Comparison of ENCODE assay signal across 1 cellular context in the genomic region with DNA sequence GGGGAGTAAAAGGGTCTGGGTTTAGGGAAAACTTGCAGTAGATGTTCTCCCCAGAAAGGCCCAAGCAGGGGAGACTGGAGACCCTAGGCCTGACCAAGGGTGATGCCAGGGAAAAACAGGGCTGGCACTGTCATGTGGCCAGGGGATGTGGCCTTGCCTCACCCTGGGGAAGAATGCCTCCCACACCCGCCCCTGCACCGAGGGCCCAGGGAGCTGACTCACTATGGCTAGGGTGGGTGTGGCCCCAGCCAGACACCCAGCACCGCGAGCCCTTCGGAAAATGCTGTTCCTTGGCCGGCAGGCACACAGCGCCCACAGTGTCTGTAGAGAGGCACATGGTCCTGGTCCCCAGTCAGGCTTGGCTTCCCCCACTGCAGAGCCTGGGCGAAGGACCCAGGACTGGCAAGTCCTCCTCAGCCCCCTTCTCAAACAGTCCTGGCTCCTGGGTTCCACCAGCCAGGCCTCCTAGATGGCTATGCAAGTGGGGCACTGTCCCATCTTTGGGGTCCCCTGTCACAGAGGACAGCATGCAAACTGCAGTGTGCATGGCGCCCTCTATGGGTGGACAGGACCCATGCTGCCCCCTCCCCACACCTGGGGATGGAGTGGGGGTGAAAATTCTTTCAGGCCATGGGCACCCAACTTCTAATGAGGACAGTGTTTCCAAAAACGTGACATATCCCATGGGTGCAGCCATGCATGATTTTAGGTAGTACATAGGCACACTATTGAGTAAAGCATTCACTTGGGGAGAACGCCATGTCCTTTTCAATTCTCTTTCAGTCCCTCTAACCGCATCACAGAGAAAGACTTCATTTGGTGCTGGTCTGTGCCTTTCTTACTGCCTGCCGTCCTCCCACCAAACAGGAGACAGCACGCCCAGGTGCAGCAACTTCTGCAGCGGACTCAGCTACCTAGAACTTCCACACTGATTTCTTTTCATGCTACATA.
TF ChIP-seq lines count a peak whose summit lies in the region.

No MANE protein-coding gene starts in this region.

TF ChIP-seq in K562, 482 proteins besides CTCF, POLR2A, EP300 and RAD21 (continued from another document and continues in another):
- TF ChIP-seq, protein P1, sequence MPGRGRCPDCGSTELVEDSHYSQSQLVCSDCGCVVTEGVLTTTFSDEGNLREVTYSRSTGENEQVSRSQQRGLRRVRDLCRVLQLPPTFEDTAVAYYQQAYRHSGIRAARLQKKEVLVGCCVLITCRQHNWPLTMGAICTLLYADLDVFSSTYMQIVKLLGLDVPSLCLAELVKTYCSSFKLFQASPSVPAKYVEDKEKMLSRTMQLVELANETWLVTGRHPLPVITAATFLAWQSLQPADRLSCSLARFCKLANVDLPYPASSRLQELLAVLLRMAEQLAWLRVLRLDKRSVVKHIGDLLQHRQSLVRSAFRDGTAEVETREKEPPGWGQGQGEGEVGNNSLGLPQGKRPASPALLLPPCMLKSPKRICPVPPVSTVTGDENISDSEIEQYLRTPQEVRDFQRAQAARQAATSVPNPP (IDR thresholded peaks at IDR 0.05; ENCODE audit: borderline replicate concordance, insufficient read depth, insufficient read length), result no peak
- peak; percentile 80 for TF ChIP-seq MAFG (tag; conservative IDR thresholded peaks at IDR 0.05)
- TF ChIP-seq ZNF766 (CRISPR knock-in tag; conservative IDR thresholded peaks at IDR 0.05), result 0 out of 2 replicates have a peak, but pooled peaks have one; percentile 43
- 0 out of 2 replicates have a peak, but pooled peaks have one; percentile 27 for TF ChIP-seq TGIF2 (CRISPR knock-in tag; IDR thresholded peaks at IDR 0.05)
- no peak for TF ChIP-seq RUNX1 (IDR thresholded peaks at IDR 0.05; ENCODE audit: low read depth)
- TF ChIP-seq BCOR (IDR thresholded peaks at IDR 0.05), result 0 out of 2 replicates have a peak, but pooled peaks have one; percentile 32
- no peak for TF ChIP-seq POLR2AphosphoS5 (IDR thresholded peaks at IDR 0.05; ENCODE audit: control insufficient read depth, insufficient read depth, low read depth, low read length)
- peak; percentile 43; the same call in 1 of the 2 replicates for TF ChIP-seq PHF8 (IDR thresholded peaks at IDR 0.05; ENCODE audit: borderline replicate concordance, low read length)
- peak; percentile 89 for TF ChIP-seq CC2D1A (IDR thresholded peaks at IDR 0.05)
- TF ChIP-seq, protein P2, sequence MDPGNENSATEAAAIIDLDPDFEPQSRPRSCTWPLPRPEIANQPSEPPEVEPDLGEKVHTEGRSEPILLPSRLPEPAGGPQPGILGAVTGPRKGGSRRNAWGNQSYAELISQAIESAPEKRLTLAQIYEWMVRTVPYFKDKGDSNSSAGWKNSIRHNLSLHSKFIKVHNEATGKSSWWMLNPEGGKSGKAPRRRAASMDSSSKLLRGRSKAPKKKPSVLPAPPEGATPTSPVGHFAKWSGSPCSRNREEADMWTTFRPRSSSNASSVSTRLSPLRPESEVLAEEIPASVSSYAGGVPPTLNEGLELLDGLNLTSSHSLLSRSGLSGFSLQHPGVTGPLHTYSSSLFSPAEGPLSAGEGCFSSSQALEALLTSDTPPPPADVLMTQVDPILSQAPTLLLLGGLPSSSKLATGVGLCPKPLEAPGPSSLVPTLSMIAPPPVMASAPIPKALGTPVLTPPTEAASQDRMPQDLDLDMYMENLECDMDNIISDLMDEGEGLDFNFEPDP (CRISPR knock-in tag; IDR thresholded peaks at IDR 0.05), result 0 out of 2 replicates have a peak, but pooled peaks have one; percentile 20
- no peak for TF ChIP-seq GATA2 (CRISPR knock-in tag; IDR thresholded peaks at IDR 0.05)
- TF ChIP-seq ZNF3 (CRISPR knock-in tag; IDR thresholded peaks at IDR 0.05), result no peak
- no peak for TF ChIP-seq ZNF12 (CRISPR knock-in tag; IDR thresholded peaks at IDR 0.05)
- no peak for TF ChIP-seq NFIX (CRISPR knock-in tag; IDR thresholded peaks at IDR 0.05; ENCODE audit: low read depth)
- TF ChIP-seq HDAC1 (IDR thresholded peaks at IDR 0.05), result peak in 1 of 2 experiments; percentile 71; a peak in 2 of 4 replicates
- peak; percentile 90 for TF ChIP-seq JUND (IDR thresholded peaks at IDR 0.05; ENCODE audit: borderline replicate concordance, low read depth, low read length)
- peak; percentile 89; the same call in 2 of the 3 replicates for TF ChIP-seq JUND (tag; IDR thresholded peaks at IDR 0.05; ENCODE audit: borderline replicate concordance, low read depth, low read length)
- TF ChIP-seq MEF2A (IDR thresholded peaks at IDR 0.05; ENCODE audit: control insufficient read depth, low read depth, low read length), result no peak
- TF ChIP-seq FOXP4 (CRISPR knock-in tag; IDR thresholded peaks at IDR 0.05; ENCODE audit: borderline replicate concordance), result no peak
- TF ChIP-seq, protein P3, sequence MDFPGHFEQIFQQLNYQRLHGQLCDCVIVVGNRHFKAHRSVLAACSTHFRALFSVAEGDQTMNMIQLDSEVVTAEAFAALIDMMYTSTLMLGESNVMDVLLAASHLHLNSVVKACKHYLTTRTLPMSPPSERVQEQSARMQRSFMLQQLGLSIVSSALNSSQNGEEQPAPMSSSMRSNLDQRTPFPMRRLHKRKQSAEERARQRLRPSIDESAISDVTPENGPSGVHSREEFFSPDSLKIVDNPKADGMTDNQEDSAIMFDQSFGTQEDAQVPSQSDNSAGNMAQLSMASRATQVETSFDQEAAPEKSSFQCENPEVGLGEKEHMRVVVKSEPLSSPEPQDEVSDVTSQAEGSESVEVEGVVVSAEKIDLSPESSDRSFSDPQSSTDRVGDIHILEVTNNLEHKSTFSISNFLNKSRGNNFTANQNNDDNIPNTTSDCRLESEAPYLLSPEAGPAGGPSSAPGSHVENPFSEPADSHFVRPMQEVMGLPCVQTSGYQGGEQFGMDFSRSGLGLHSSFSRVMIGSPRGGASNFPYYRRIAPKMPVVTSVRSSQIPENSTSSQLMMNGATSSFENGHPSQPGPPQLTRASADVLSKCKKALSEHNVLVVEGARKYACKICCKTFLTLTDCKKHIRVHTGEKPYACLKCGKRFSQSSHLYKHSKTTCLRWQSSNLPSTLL (IDR thresholded peaks at IDR 0.05), result no peak
- peak; percentile 64 for TF ChIP-seq CXXC5 (CRISPR knock-in tag; IDR thresholded peaks at IDR 0.05)
- TF ChIP-seq CBFA2T2 (conservative IDR thresholded peaks at IDR 0.05), result no peak
- TF ChIP-seq STAT5A (IDR thresholded peaks at IDR 0.05; ENCODE audit: borderline replicate concordance, low read length), result no peak; the same call in 1 of the 2 replicates
- TF ChIP-seq USF1 (CRISPR knock-in tag; IDR thresholded peaks at IDR 0.05), result 0 out of 2 replicates have a peak, but pooled peaks have one; percentile 68
- no peak for TF ChIP-seq ZNF551 (CRISPR knock-in tag; IDR thresholded peaks at IDR 0.05)
- TF ChIP-seq, protein P4, sequence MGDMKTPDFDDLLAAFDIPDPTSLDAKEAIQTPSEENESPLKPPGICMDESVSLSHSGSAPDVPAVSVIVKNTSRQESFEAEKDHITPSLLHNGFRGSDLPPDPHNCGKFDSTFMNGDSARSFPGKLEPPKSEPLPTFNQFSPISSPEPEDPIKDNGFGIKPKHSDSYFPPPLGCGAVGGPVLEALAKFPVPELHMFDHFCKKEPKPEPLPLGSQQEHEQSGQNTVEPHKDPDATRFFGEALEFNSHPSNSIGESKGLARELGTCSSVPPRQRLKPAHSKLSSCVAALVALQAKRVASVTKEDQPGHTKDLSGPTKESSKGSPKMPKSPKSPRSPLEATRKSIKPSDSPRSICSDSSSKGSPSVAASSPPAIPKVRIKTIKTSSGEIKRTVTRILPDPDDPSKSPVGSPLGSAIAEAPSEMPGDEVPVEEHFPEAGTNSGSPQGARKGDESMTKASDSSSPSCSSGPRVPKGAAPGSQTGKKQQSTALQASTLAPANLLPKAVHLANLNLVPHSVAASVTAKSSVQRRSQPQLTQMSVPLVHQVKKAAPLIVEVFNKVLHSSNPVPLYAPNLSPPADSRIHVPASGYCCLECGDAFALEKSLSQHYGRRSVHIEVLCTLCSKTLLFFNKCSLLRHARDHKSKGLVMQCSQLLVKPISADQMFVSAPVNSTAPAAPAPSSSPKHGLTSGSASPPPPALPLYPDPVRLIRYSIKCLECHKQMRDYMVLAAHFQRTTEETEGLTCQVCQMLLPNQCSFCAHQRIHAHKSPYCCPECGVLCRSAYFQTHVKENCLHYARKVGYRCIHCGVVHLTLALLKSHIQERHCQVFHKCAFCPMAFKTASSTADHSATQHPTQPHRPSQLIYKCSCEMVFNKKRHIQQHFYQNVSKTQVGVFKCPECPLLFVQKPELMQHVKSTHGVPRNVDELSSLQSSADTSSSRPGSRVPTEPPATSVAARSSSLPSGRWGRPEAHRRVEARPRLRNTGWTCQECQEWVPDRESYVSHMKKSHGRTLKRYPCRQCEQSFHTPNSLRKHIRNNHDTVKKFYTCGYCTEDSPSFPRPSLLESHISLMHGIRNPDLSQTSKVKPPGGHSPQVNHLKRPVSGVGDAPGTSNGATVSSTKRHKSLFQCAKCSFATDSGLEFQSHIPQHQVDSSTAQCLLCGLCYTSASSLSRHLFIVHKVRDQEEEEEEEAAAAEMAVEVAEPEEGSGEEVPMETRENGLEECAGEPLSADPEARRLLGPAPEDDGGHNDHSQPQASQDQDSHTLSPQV (IDR thresholded peaks at IDR 0.05), result peak; percentile 98
- TF ChIP-seq GABPB2 (CRISPR knock-in tag; conservative IDR thresholded peaks at IDR 0.05), result no peak
- TF ChIP-seq, protein P5, sequence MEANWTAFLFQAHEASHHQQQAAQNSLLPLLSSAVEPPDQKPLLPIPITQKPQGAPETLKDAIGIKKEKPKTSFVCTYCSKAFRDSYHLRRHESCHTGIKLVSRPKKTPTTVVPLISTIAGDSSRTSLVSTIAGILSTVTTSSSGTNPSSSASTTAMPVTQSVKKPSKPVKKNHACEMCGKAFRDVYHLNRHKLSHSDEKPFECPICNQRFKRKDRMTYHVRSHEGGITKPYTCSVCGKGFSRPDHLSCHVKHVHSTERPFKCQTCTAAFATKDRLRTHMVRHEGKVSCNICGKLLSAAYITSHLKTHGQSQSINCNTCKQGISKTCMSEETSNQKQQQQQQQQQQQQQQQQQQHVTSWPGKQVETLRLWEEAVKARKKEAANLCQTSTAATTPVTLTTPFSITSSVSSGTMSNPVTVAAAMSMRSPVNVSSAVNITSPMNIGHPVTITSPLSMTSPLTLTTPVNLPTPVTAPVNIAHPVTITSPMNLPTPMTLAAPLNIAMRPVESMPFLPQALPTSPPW (CRISPR knock-in tag; IDR thresholded peaks at IDR 0.05), result peak; percentile 74
- no peak for TF ChIP-seq SP2 (IDR thresholded peaks at IDR 0.05; ENCODE audit: extremely low read depth, low read depth, low read length, poor library complexity, severe bottlenecking)
- TF ChIP-seq MBD2 (IDR thresholded peaks at IDR 0.05; ENCODE audit: borderline replicate concordance, low read depth), result no peak
- TF ChIP-seq MXI1 (IDR thresholded peaks at IDR 0.05; ENCODE audit: low read depth, low read length), result 0 out of 2 replicates have a peak, but pooled peaks have one; percentile 15
- no peak for TF ChIP-seq STAG1 (CRISPR knock-in tag; IDR thresholded peaks at IDR 0.05; ENCODE audit: borderline replicate concordance)
- peak; percentile 76; the same call in 1 of the 2 replicates for TF ChIP-seq ATF7 (IDR thresholded peaks at IDR 0.05)
- TF ChIP-seq ZNF436 (CRISPR knock-in tag; IDR thresholded peaks at IDR 0.05), result no peak
- TF ChIP-seq U2AF1 (optimal IDR thresholded peaks at IDR 0.05; ENCODE audit: low read depth, low read length), result no peak
- 0 out of 2 replicates have a peak, but pooled peaks have one; percentile 87 for TF ChIP-seq PREB (CRISPR knock-in tag; IDR thresholded peaks at IDR 0.05)
- peak; percentile 59; the same call in 1 of the 2 replicates for TF ChIP-seq ETV1 (tag; conservative IDR thresholded peaks at IDR 0.05; ENCODE audit: low read depth)
- TF ChIP-seq CCNT2 (IDR thresholded peaks at IDR 0.05; ENCODE audit: borderline replicate concordance, extremely low read depth, insufficient read length, low read depth, low read length), result peak; percentile 58
- TF ChIP-seq TCF3 (CRISPR knock-in tag; IDR thresholded peaks at IDR 0.05), result peak; percentile 38; the same call in 1 of the 2 replicates
- no peak for TF ChIP-seq ILF3 (IDR thresholded peaks at IDR 0.05; ENCODE audit: borderline replicate concordance)
- no peak for TF ChIP-seq SIRT6 (IDR thresholded peaks at IDR 0.05; ENCODE audit: low read depth, low read length)
- no peak for TF ChIP-seq YY1 (IDR thresholded peaks at IDR 0.05; ENCODE audit: borderline replicate concordance in 1 of 3, control insufficient read depth in 1 of 3, extremely low read depth in 1 of 3, insufficient read depth in 3 of 3, insufficient read length in 1 of 3, insufficient replicate concordance in 2 of 3, low read depth in 1 of 3, low read length in 2 of 3)
- peak; percentile 96 for TF ChIP-seq EGR1 (conservative IDR thresholded peaks at IDR 0.05)
- TF ChIP-seq SUPT5H (IDR thresholded peaks at IDR 0.05), result peak; percentile 56; the same call in 1 of the 2 replicates
- TF ChIP-seq, protein P6, sequence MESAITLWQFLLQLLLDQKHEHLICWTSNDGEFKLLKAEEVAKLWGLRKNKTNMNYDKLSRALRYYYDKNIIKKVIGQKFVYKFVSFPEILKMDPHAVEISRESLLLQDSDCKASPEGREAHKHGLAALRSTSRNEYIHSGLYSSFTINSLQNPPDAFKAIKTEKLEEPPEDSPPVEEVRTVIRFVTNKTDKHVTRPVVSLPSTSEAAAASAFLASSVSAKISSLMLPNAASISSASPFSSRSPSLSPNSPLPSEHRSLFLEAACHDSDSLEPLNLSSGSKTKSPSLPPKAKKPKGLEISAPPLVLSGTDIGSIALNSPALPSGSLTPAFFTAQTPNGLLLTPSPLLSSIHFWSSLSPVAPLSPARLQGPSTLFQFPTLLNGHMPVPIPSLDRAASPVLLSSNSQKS (CRISPR knock-in tag; IDR thresholded peaks at IDR 0.05), result no peak
